8 cellular contexts compared by ENCODE assay signal in the genomic region with DNA sequence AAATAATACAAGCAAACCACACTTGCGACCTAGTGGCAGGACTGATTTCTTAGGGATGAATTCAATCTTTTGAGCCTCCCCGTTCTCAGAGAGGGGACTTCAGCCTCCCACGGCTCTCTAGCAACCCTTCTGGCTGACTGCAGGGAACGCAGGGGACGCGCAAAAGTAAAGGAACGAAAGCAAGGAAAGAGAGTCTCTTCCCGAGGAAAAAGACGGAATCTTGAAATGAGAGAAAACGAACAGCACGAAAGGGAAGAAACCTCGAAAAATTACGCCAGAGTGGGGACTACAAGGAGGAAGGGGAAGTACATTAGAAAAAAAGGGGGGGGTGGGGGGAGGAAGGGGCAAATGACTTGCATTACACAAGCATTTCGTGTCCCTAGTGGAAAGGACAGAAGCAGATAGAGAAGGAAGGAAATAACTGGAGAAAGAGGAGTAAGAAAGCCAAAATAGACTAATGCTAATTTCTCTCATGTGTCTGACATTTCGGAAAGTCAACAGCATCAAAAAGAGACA. TPM values are rescaled to one million over a fixed set of nuclear protein-coding genes. Genes with fewer than 3 reads are reported as not detected.
DNase-seq lines count a peak whose midpoint lies in the region; ATAC-seq and TF ChIP-seq lines count a peak whose summit lies in the region.

No MANE protein-coding gene starts in this region.

- TF ChIP-seq CTCF in 22Rv1 (IDR thresholded peaks at IDR 0.05) (peak; percentile 88), GM12875 (IDR thresholded peaks at IDR 0.05; ENCODE audit: borderline replicate concordance, insufficient read depth, low read depth, low read length) (peak; percentile 82), VCaP (conservative IDR thresholded peaks at IDR 0.05) (peak; percentile 91), chondrocyte (IDR thresholded peaks at IDR 0.05) (peak; percentile 84), kidney epithelial cell (IDR thresholded peaks at IDR 0.05; ENCODE audit: insufficient read depth, low read length, poor library complexity, severe bottlenecking) (peak; percentile 92)

- H3K9me3 Mint-ChIP-seq in chondrocyte (ENCODE audit: low read depth) = no peaks in the 10 kb centered on the region

- H3K4me1 Mint-ChIP-seq in chondrocyte (ENCODE audit: low read depth) = peaks cover 20% of the 10 kb centered on the region

- H3K27ac Mint-ChIP-seq in chondrocyte (ENCODE audit: unreplicated experiment) = peak overlapping the region; percentile 98

- H3K4me3 Mint-ChIP-seq in chondrocyte (ENCODE audit: unreplicated experiment) = peak overlapping the region; percentile 91

- no peak for ATAC-seq in HG02970 (IDR thresholded peaks at IDR 0.05; ENCODE audit: low FRiP score, unreplicated experiment)

- no peaks in the 10 kb centered on the region for H3K36me3 Mint-ChIP-seq in chondrocyte (ENCODE audit: low read depth)

- peak overlapping the region; percentile 69 for H3K4me3 ChIP-seq in GM12875 (ENCODE audit: low read depth, low read length)
- peak overlapping the region; percentile 97 for H3K4me3 ChIP-seq in kidney epithelial cell (ENCODE audit: low read depth, low read length)

- H3K27me3 ChIP-seq in kidney epithelial cell (ENCODE audit: control insufficient read depth, insufficient read depth, low read length) = no peaks in the 10 kb centered on the region

- no peaks in the 10 kb centered on the region for H3K36me3 ChIP-seq in kidney epithelial cell (ENCODE audit: control insufficient read depth, insufficient read depth, low read length)

- H3K27ac ChIP-seq in 22Rv1 (peak overlapping the region; percentile 85), VCaP (peak overlapping the region; percentile 88)

- DNase-seq in NCI-H2227 (lab: John Stamatoyannopoulos, UW; ENCODE audit: unreplicated experiment) (peak; percentile 81), chondrocyte (ENCODE audit: low spot score) (no peak), kidney epithelial cell (ENCODE audit: low read depth) (no peak)
- DNase-seq in stimulated activated CD4-positive, alpha-beta T cell treated with anti-CD3 and anti-CD28 coated beads, Interleukin-12 subunit alpha, Interleukin-12 subunit beta, amount 100 ng/mL, for 4 hours = peak; percentile 25

- peaks cover 4% of the 10 kb centered on the region for H3K27me3 Mint-ChIP-seq in chondrocyte (ENCODE audit: low read depth)

RNA-seq across cellular contexts. Expression of gene GRB2, which starts 1.2 kb away (rescaled TPM):
- total RNA-seq in chondrocyte (73.9 to 83.7 TPM (median 79.4 TPM) in 3 replicates), kidney epithelial cell (71.9 and 121 TPM in 2 replicates)

RNA-seq across cellular contexts. Expression of gene TMEM94, which starts 52.2 kb away (rescaled TPM):
- total RNA-seq in chondrocyte (45.6 to 52.3 TPM (median 49.5 TPM) in 3 replicates), kidney epithelial cell (72.7 and 86.4 TPM in 2 replicates)

Comparison
In these comparisons a context has a peak if more than half of its experiments do, and no peak if none do; other contexts are left out.
1. DNase-seq: peak in NCI-H2227 (single experiment) and stimulated activated CD4-positive, alpha-beta T cell treated with anti-CD3 and anti-CD28 coated beads, Interleukin-12 subunit alpha, Interleukin-12 subunit beta, amount 100 ng/mL, for 4 hours (single experiment); none in chondrocyte (single experiment) and kidney epithelial cell (single experiment).
2. Peak in every context shown above with its lines, with median percentiles within 50 percentile points of each other: CTCF ChIP-seq.